In the genomic region with DNA sequence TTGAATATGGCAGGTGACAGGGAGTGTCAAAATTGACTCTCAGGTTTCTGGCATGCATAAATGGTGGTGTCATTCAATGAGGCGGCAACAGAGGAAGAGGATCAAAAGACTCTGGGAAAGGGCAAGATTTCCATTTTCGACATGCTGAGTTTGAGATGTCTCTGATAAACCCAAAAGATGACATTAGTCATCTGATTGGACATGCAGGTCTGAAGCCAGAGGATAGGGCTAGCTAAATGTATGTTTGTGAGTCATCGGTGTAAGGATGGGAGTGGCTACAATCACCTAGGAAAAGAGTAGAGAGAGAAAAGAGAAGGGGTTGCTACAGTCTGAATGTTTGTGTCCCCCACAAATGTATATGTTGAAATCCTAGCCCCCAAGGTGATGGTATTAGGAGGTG, we compare ENCODE assay signal across 24 cellular contexts.
DNase-seq lines count a peak whose midpoint lies in the region; ATAC-seq, FAIRE-seq and TF ChIP-seq lines count a peak whose summit lies in the region.
"Had no signal": no experiment of that assay in that cellular context is flagged by ENCODE, and none has a peak within 500 bp of the region (broad histone marks: within the 10 kb centered on the region; RNA-seq: fewer than 3 reads in every experiment).

No MANE protein-coding gene starts in this region.

- peak overlapping the region; percentile 11; the same call in 1 of the 2 replicates for H4K5ac ChIP-seq in IMR-90 (ENCODE audit: low read depth, low read length)

- H3K14ac ChIP-seq in IMR-90 (replicated peaks; ENCODE audit: low read depth, low read length) = no peak overlapping the region

- no peak overlapping the region for H2AK9ac ChIP-seq in IMR-90 (replicated peaks; ENCODE audit: low read depth, low read length, poor library complexity)

- H3K27me3 Mint-ChIP-seq in chondrocyte (ENCODE audit: low read depth) (no peaks in the 10 kb centered on the region), CD14-positive monocyte (ENCODE audit: low read depth in 3 of 3) (peaks cover 0 to 3% (median 0%) of the 10 kb centered on the region in 3 donors)
- H3K27me3 Mint-ChIP-seq: CD8-positive, alpha-beta memory T cell had no signal

- H3K36me3 Mint-ChIP-seq in chondrocyte (ENCODE audit: low read depth) (peaks cover 3% of the 10 kb centered on the region), CD14-positive monocyte (peaks cover 14 to 27% of the 10 kb centered on the region in 2 donors)

- H3K79me1 ChIP-seq in IMR-90 (ENCODE audit: low read depth in 1 of 2, low read length in 2 of 2) = peaks cover 0 to 8% of the 10 kb centered on the region in 2 experiments; a peak in 1 of 4 replicates

- FAIRE-seq in urothelium cell line (lab: Jason Lieb, UNC) = no peak
- FAIRE-seq: GM19239, HepG2 had no signal

- in situ Hi-C loops in IMR-90 (cut with MboI; ENCODE audit: low sequenced_read_pairs) = no loop called here

- peak; percentile 48 for TF ChIP-seq EP300 in neural cell (conservative IDR thresholded peaks at IDR 0.05; ENCODE audit: poor library complexity, severe bottlenecking)

- no peak overlapping the region for H3K18ac ChIP-seq in IMR-90 (ENCODE audit: low read depth, low read length)

- DNase-seq in IMR-90 (no peak), RWPE1 (ENCODE audit: low spot score) (peak; percentile 10), chondrocyte (ENCODE audit: low spot score) (no peak), coronary artery (ENCODE audit: low spot score) (no peak), urothelium cell line (ENCODE audit: low spot score) (no peak), CD14-positive monocyte (ENCODE audit: low spot score) (no peak)
- DNase-seq in activated CD4-positive, alpha-beta T cell treated with anti-CD3 and anti-CD28 coated beads for 1 hour = no peak
- DNase-seq: CD8-positive, alpha-beta memory T cell; DMS 273 treated with DMSO at 0.1 percent for 48 hours; DMS79 treated with DMSO at 0.1 percent for 48 hours; KBM-7; MM.1S; NCI-H1092; NCI-H1417 treated with DMSO at 0.1 percent for 48 hours; NCI-H187; NCI-H2107; NCI-H446; NCI-H524 treated with DMSO at 0.1 percent for 48 hours; NCI-H774; SHP77 treated with DMSO at 0.1 percent for 48 hours had no signal

- peak overlapping the region; percentile 80 for H3K27ac Mint-ChIP-seq in chondrocyte (ENCODE audit: unreplicated experiment)
- H3K27ac Mint-ChIP-seq in CD14-positive monocyte = peak overlapping the region in 1 of 7 donors; percentile 1
- H3K27ac Mint-ChIP-seq: CD8-positive, alpha-beta memory T cell had no signal

- H3K9me3 Mint-ChIP-seq in chondrocyte (ENCODE audit: low read depth) (no peaks in the 10 kb centered on the region), CD14-positive monocyte (peaks cover 0 to 2% (median 0%) of the 10 kb centered on the region in 7 donors)
- H3K9me3 Mint-ChIP-seq: CD8-positive, alpha-beta memory T cell had no signal

- H3K4me1 Mint-ChIP-seq in chondrocyte (ENCODE audit: low read depth) = peaks cover 46% of the 10 kb centered on the region
- H3K4me1 Mint-ChIP-seq in CD14-positive monocyte = peaks cover 24% of the 10 kb centered on the region

- no peak overlapping the region for H2BK15ac ChIP-seq in IMR-90 (ENCODE audit: low read depth, low read length)

- H3K9me3 ChIP-seq in IMR-90 (ENCODE audit: control insufficient read depth, insufficient read depth, low read length) = no peaks in the 10 kb centered on the region
- H3K9me3 ChIP-seq in neural cell (ENCODE audit: low read length) = no peaks in the 10 kb centered on the region

- TF ChIP-seq RAD21 in IMR-90 (IDR thresholded peaks at IDR 0.05; ENCODE audit: low read length) (no peak), neural cell (conservative IDR thresholded peaks at IDR 0.05) (no peak)

- no peak for TF ChIP-seq CTCF in IMR-90 (conservative IDR thresholded peaks at IDR 0.05; ENCODE audit: low read depth, low read length)
- no peak for TF ChIP-seq CTCF in RWPE1 (conservative IDR thresholded peaks at IDR 0.05; ENCODE audit: low read depth)
- TF ChIP-seq CTCF in chondrocyte (IDR thresholded peaks at IDR 0.05) = no peak
- no peak for TF ChIP-seq CTCF in neural cell (IDR thresholded peaks at IDR 0.05; ENCODE audit: poor library complexity, severe bottlenecking)
- no peak for TF ChIP-seq CTCF in coronary artery (IDR thresholded peaks at IDR 0.05)
- TF ChIP-seq CTCF in CD14-positive monocyte (IDR thresholded peaks at IDR 0.05) = no peak

- no peak overlapping the region for H2BK120ac ChIP-seq in IMR-90 (ENCODE audit: low read depth, low read length)

- H3K9me2 ChIP-seq in neural cell (ENCODE audit: insufficient read depth, low read length) = no peaks in the 10 kb centered on the region

- no peaks in the 10 kb centered on the region for H3K79me2 ChIP-seq in neural cell (replicated peaks; ENCODE audit: insufficient read depth, low read length)

- dilution Hi-C loops in IMR-90 (cut with HindIII; ENCODE audit: low sequenced_read_pairs, unreplicated experiment) = no loop called here

- H2BK5ac ChIP-seq in IMR-90 (ENCODE audit: low read depth, low read length, poor library complexity, severe bottlenecking) = no peak overlapping the region

- H2AK5ac ChIP-seq in IMR-90 (ENCODE audit: low read depth, low read length) = no peak overlapping the region

- H3K27me3 ChIP-seq in IMR-90 (ENCODE audit: control insufficient read depth, insufficient read depth, low read length) (no peaks in the 10 kb centered on the region), neural cell (ENCODE audit: insufficient read depth, low read depth, low read length) (no peaks in the 10 kb centered on the region)

- H3K9me1 ChIP-seq in IMR-90 (ENCODE audit: insufficient read depth, low read length) = peaks cover 2% of the 10 kb centered on the region; the same call in 1 of the 2 replicates

- H3K23ac ChIP-seq in IMR-90 (ENCODE audit: low read depth, low read length) = no peak overlapping the region

- H4K8ac ChIP-seq in IMR-90 (ENCODE audit: low read depth in 2 of 2, low read length in 2 of 2) = no peak overlapping the region

- no peak overlapping the region for H3K4me3 Mint-ChIP-seq in chondrocyte (ENCODE audit: unreplicated experiment)
- no peak overlapping the region for H3K4me3 Mint-ChIP-seq in CD14-positive monocyte
- H3K4me3 Mint-ChIP-seq: CD8-positive, alpha-beta memory T cell had no signal

- H3K4me2 ChIP-seq in IMR-90 (ENCODE audit: low read depth, low read length) = no peak overlapping the region
- H3K4me2 ChIP-seq in neural cell (ENCODE audit: low read length) = no peak overlapping the region

- H3K27ac ChIP-seq in IMR-90 (ENCODE audit: insufficient read depth, low read length) = no peak overlapping the region
- no peak overlapping the region for H3K27ac ChIP-seq in RWPE1
- H3K27ac ChIP-seq in neural cell (ENCODE audit: low read length) = no peak overlapping the region
- no peak overlapping the region for H3K27ac ChIP-seq in coronary artery
- H3K27ac ChIP-seq: C4-2B had no signal

- no peak overlapping the region for H2AFZ ChIP-seq in IMR-90 (replicated peaks; ENCODE audit: low read length, poor library complexity)
- H2AFZ ChIP-seq in neural cell (ENCODE audit: low read depth, low read length) = no peak overlapping the region

- BruUV-seq in IMR-90 (replicated peaks; lab: Mats Ljungman, UMichigan) = no TSS peak

- no peaks in the 10 kb centered on the region for H3F3A ChIP-seq in neural cell (ENCODE audit: insufficient read depth, low read length, poor library complexity, severe bottlenecking)

- H2BK20ac ChIP-seq in IMR-90 (ENCODE audit: low read depth, low read length) = no peak overlapping the region

- H3K36me3 ChIP-seq in IMR-90 (ENCODE audit: control insufficient read depth, insufficient read depth, low read length) (no peaks in the 10 kb centered on the region), neural cell (ENCODE audit: insufficient read depth, low read length) (no peaks in the 10 kb centered on the region)

- no peaks in the 10 kb centered on the region for H4K20me1 ChIP-seq in IMR-90 (ENCODE audit: insufficient read depth, low read length)
- H4K20me1 ChIP-seq in neural cell (ENCODE audit: insufficient read depth) = no peaks in the 10 kb centered on the region

- H3K4me3 ChIP-seq in IMR-90 (ENCODE audit: insufficient read depth, low read depth, low read length) (no peak overlapping the region), neural cell (ENCODE audit: low read length) (no peak overlapping the region), coronary artery (no peak overlapping the region)

- WGBS in IMR-90 (ENCODE audit: extremely low coverage in 2 of 2, insufficient read length in 1 of 2), 2 experiments = 89% methylated on average over 3 of the region's 3 CpGs; no CpG with 5 or more reads in 1 of the 2 experiments

- H3K4me1 ChIP-seq in IMR-90 (ENCODE audit: control insufficient read depth, insufficient read depth, low read length) = peaks cover 4% of the 10 kb centered on the region

- H4K91ac ChIP-seq in IMR-90 (ENCODE audit: insufficient read depth, low read depth, low read length) = no peak overlapping the region

- CTCF ChIA-PET in IMR-90 (lab: Yijun Ruan, JAX) = no interaction called here
- CTCF ChIA-PET in RWPE1 (lab: Yijun Ruan, JAX) = no interaction called here

- TF ChIP-seq POLR2A in IMR-90 (IDR thresholded peaks at IDR 0.05; ENCODE audit: low read depth, low read length) = no peak

- no peak overlapping the region for H3K56ac ChIP-seq in IMR-90 (ENCODE audit: extremely low read depth, insufficient read depth, low read length)

- no peak overlapping the region for H3K4ac ChIP-seq in IMR-90 (ENCODE audit: low read depth, low read length)

- H3K9ac ChIP-seq in IMR-90 (ENCODE audit: low read depth, low read length) (no peak overlapping the region), neural cell (ENCODE audit: low read length) (no peak overlapping the region)

- no peak for ATAC-seq in IMR-90 (ENCODE audit: low read depth)
- ATAC-seq: HepG2 had no signal

- intact Hi-C loops in IMR-90 (cut with micrococcal nuclease) = no loop called here
- intact Hi-C loops in CD14-positive monocyte (cut with micrococcal nuclease) = no loop called here

- POLR2A ChIA-PET in IMR-90 (lab: Charles Lee; ENCODE audit: unreplicated experiment) = no interaction called here
- POLR2A ChIA-PET in RWPE1 (lab: Yijun Ruan, JAX; ENCODE audit: low non-redundant PET) = no interaction called here

TF ChIP-seq in IMR-90, 13 proteins besides CTCF, POLR2A, EP300 and RAD21:
- no peak for TF ChIP-seq MXI1 (IDR thresholded peaks at IDR 0.05; ENCODE audit: borderline replicate concordance, low read depth, low read length)
TF ChIP-seq in IMR-90: peak in this region for 0.

TF ChIP-seq in neural cell, 6 proteins besides CTCF, POLR2A, EP300 and RAD21 (continues in another document):
- no peak for TF ChIP-seq SMC3 (conservative IDR thresholded peaks at IDR 0.05; ENCODE audit: poor library complexity)
- TF ChIP-seq POLR2AphosphoS5 (IDR thresholded peaks at IDR 0.05) = no peak
- no peak for TF ChIP-seq EZH2 (IDR thresholded peaks at IDR 0.05; ENCODE audit: borderline replicate concordance, insufficient read depth, low read length, poor library complexity, severe bottlenecking)
- no peak for TF ChIP-seq MXI1 (conservative IDR thresholded peaks at IDR 0.05; ENCODE audit: poor library complexity, severe bottlenecking)
- TF ChIP-seq TAF1 (IDR thresholded peaks at IDR 0.05; ENCODE audit: low read depth) = no peak
